Comparison of ENCODE assay signal across 8 cellular contexts in genomic region chr18:2571200-2572143, GRCh38. TPM values are rescaled to one million over a fixed set of nuclear protein-coding genes. Genes with fewer than 3 reads are reported as not detected.
DNase-seq lines count a peak whose midpoint lies in the region; ATAC-seq, FAIRE-seq and TF ChIP-seq lines count a peak whose summit lies in the region.

TSS of gene METTL4 (minus strand) at chr18:2571505. CDS start at chr18:2567216, 4,289 bp downstream.
TSS of gene NDC80 (plus strand) at chr18:2571557. CDS start at chr18:2572986, 1,429 bp downstream.

- no peak for TF ChIP-seq CTCF in D721Med (IDR thresholded peaks at IDR 0.05; ENCODE audit: insufficient read depth, missing control alignments)
- TF ChIP-seq CTCF in mucosa of descending colon (IDR thresholded peaks at IDR 0.05) = no peak

- H3K9me3 ChIP-seq in mucosa of descending colon = no peaks in the 10 kb centered on the region

- peak; percentile 61 for DNase-seq in D721Med (ENCODE audit: insufficient read length, low spot score)
- peak; percentile 80 for DNase-seq in HTR-8/SVneo (ENCODE audit: insufficient read length, low spot score)
- DNase-seq in OCI-M1 (lab: John Stamatoyannopoulos, UW) = peak; percentile 97
- DNase-seq in activated T-cell treated with anti-CD3 and anti-CD28 coated beads for 24 hours (ENCODE audit: low read depth) = peak; percentile 73
- peak; percentile 50 for DNase-seq in epithelial cell of prostate (ENCODE audit: low read depth, low spot score)
- DNase-seq in mucosa of descending colon = peak; percentile 88 to 91 (median 90)
- DNase-seq in stimulated activated CD8-positive, alpha-beta memory T cell treated with anti-CD3 and anti-CD28 coated beads, Interleukin-4, amount 100 ng/mL, for 1 hour (ENCODE audit: low read depth in 2 of 2, low spot score in 1 of 2) = peak; percentile 67 to 75

- intact Hi-C loops in mucosa of descending colon (cut with DNase I, micrococcal nuclease) = loop anchor here in 1 of 2 donors (10.0 kb wide), 1 partner anchor 83 kb away; the partner anchor contains the start of gene SMCHD1

- no peaks in the 10 kb centered on the region for H3K36me3 ChIP-seq in mucosa of descending colon (ENCODE audit: low read depth)

- ATAC-seq in GM21381 (IDR thresholded peaks at IDR 0.05; ENCODE audit: unreplicated experiment) (peak; percentile 83), mucosa of descending colon (peak; percentile 94)

- FAIRE-seq in D721Med (lab: Jason Lieb, UNC) = no peak
- peak; percentile 67 for FAIRE-seq in HTR-8/SVneo (lab: Jason Lieb, UNC)

- H3K4me3 ChIP-seq in mucosa of descending colon = peak within 1 kb of the TSS; percentile 47

- H3K27ac ChIP-seq in epithelial cell of prostate = peak within 1 kb of the TSS; percentile 94

- H3K4me1 ChIP-seq in mucosa of descending colon (ENCODE audit: low read depth) = peaks cover 8% of the 10 kb centered on the region

RNA-seq across cellular contexts. Expression of gene METTL4, which starts in this region (rescaled TPM):
- 10 to 100 TPM in 2 of 3 donors, 1 to 10 TPM in 1; 7.6 to 13.6 (median 10.6) TPM for total RNA-seq in mucosa of descending colon

RNA-seq across cellular contexts. Expression of gene NDC80, which starts in this region (rescaled TPM):
- total RNA-seq in mucosa of descending colon = 10 to 100 TPM in 1 of 3 donors, 1 to 10 TPM in 2; 1.5 to 11.6 (median 3.1) TPM

Comparison
In these comparisons a context has a peak if more than half of its experiments do, and no peak if none do; other contexts are left out.
1. Peak in every context shown above with its lines: DNase-seq, ATAC-seq, H3K4me3 ChIP-seq and H3K27ac ChIP-seq.